ENCODE assay signal across 24 cellular contexts in genomic region chr12:132364348-132364902, GRCh38. TPM values are rescaled to one million over a fixed set of nuclear protein-coding genes. Genes with fewer than 3 reads are reported as not detected.
A peak's percentile ranks its signal among the peaks of the same experiment; 100 is the strongest.
DNase-seq lines count a peak whose midpoint lies in the region; ATAC-seq and TF ChIP-seq lines count a peak whose summit lies in the region.
"Had no signal": no experiment of that assay in that cellular context is flagged by ENCODE, and none has a peak within 500 bp of the region (broad histone marks: within the 10 kb centered on the region; RNA-seq: fewer than 3 reads in every experiment).

No MANE protein-coding gene starts in this region.

- POLR2A ChIA-PET in activated CD4-positive, alpha-beta memory T cell treated with anti-CD3 and anti-CD28 coated beads, Interleukin-2, amount 10 ng/mL, durations not matched to agents 7 days and 5 days (lab: Charles Lee), result no interaction called here

- H3K36me3 Mint-ChIP-seq in neural progenitor cell, result no peaks in the 10 kb centered on the region
- H3K36me3 Mint-ChIP-seq in activated CD4-positive, alpha-beta memory T cell treated with anti-CD3 and anti-CD28 coated beads, Interleukin-2, amount 10 ng/mL, durations not matched to agents 7 days and 5 days (ENCODE audit: low read depth), result peaks cover 3% of the 10 kb centered on the region
- H3K36me3 Mint-ChIP-seq: CD4-positive, CD25-positive, alpha-beta regulatory T cell had no signal

- DNase-seq in Kasumi-1 (lab: John Stamatoyannopoulos, UW) (peak; percentile 21 to 32), cerebellum (ENCODE audit: low spot score) (peak; percentile 65), neural progenitor cell (ENCODE audit: low spot score) (no peak), Ammon's horn (ENCODE audit: low spot score) (no peak), left lobe of liver (ENCODE audit: low spot score) (no peak), pons (ENCODE audit: low spot score) (no peak)
- DNase-seq in activated CD4-positive, alpha-beta memory T cell treated with anti-CD3 and anti-CD28 coated beads, Interleukin-2, amount 10 ng/mL, durations not matched to agents 7 days and 5 days, result no peak
- DNase-seq: 8988T; CD4-positive, CD25-positive, alpha-beta regulatory T cell; EL; GOT3; HCEC 1CT; MM.1S; NCI-H1105 treated with DMSO at 0.1 percent for 48 hours; NCI-H2029 treated with DMSO at 0.1 percent for 48 hours; NCI-H226; NCI-H510A treated with DMSO at 0.1 percent for 48 hours; NCI-H748 treated with DMSO at 0.1 percent for 48 hours; NK-92 treated with Interleukin-12 subunit alpha and Interleukin-12 subunit beta, amount 100 ng/mL, for 24 hours; SIG-M5; SK-N-SH had no signal

- no peaks in the 10 kb centered on the region for H3K79me2 ChIP-seq in neural progenitor cell (ENCODE audit: low read depth)

- H3K36me3 ChIP-seq in BLaER1 (no peaks in the 10 kb centered on the region), neural progenitor cell (no peaks in the 10 kb centered on the region)

- TF ChIP-seq CTCF in neural progenitor cell (IDR thresholded peaks at IDR 0.05), result no peak

- peaks cover 4% of the 10 kb centered on the region; the same call in 1 of the 2 replicates for H3K9me3 ChIP-seq in BLaER1
- no peaks in the 10 kb centered on the region for H3K9me3 ChIP-seq in neural progenitor cell (ENCODE audit: low read depth)
- H3K9me3 ChIP-seq: SK-N-SH had no signal

- H3K27me3 ChIP-seq in BLaER1 (no peaks in the 10 kb centered on the region), neural progenitor cell (peaks cover 26% of the 10 kb centered on the region)

- H3K4me2 ChIP-seq in BLaER1 (peak overlapping the region; percentile 61), neural progenitor cell (no peak overlapping the region)
- H3K4me2 ChIP-seq: SK-N-SH had no signal

- H3K4me3 Mint-ChIP-seq in neural progenitor cell, result no peak overlapping the region
- no peak overlapping the region for H3K4me3 Mint-ChIP-seq in activated CD4-positive, alpha-beta memory T cell treated with anti-CD3 and anti-CD28 coated beads, Interleukin-2, amount 10 ng/mL, durations not matched to agents 7 days and 5 days
- H3K4me3 Mint-ChIP-seq: CD4-positive, CD25-positive, alpha-beta regulatory T cell had no signal

- H3K27ac ChIP-seq in BLaER1, result peak overlapping the region; percentile 34
- H3K27ac ChIP-seq in neural progenitor cell, result no peak overlapping the region

- H2AFZ ChIP-seq in neural progenitor cell (replicated peaks), result no peak overlapping the region

- H3K4me3 ChIP-seq in BLaER1, result no peak overlapping the region
- no peak overlapping the region for H3K4me3 ChIP-seq in neural progenitor cell
- H3K4me3 ChIP-seq: GM12878 had no signal

- H3K4me1 ChIP-seq in BLaER1, result peaks cover 65% of the 10 kb centered on the region
- no peaks in the 10 kb centered on the region for H3K4me1 ChIP-seq in neural progenitor cell

- no peak for ATAC-seq in left lobe of liver
- ATAC-seq: GM12878, Panc1 had no signal

- peaks cover 27% of the 10 kb centered on the region for H3K4me1 Mint-ChIP-seq in neural progenitor cell
- no peaks in the 10 kb centered on the region for H3K4me1 Mint-ChIP-seq in activated CD4-positive, alpha-beta memory T cell treated with anti-CD3 and anti-CD28 coated beads, Interleukin-2, amount 10 ng/mL, durations not matched to agents 7 days and 5 days
- H3K4me1 Mint-ChIP-seq: CD4-positive, CD25-positive, alpha-beta regulatory T cell had no signal

- peaks cover 24% of the 10 kb centered on the region for H3K27me3 Mint-ChIP-seq in neural progenitor cell (ENCODE audit: insufficient read depth, low read depth)
- no peaks in the 10 kb centered on the region for H3K27me3 Mint-ChIP-seq in activated CD4-positive, alpha-beta memory T cell treated with anti-CD3 and anti-CD28 coated beads, Interleukin-2, amount 10 ng/mL, durations not matched to agents 7 days and 5 days

- no peaks in the 10 kb centered on the region for H3F3A ChIP-seq in neural progenitor cell (ENCODE audit: low read depth)

- H3K27ac Mint-ChIP-seq in neural progenitor cell, result peak overlapping the region; percentile 89
- H3K27ac Mint-ChIP-seq in activated CD4-positive, alpha-beta memory T cell treated with anti-CD3 and anti-CD28 coated beads, Interleukin-2, amount 10 ng/mL, durations not matched to agents 7 days and 5 days, result no peak overlapping the region
- H3K27ac Mint-ChIP-seq: CD4-positive, CD25-positive, alpha-beta regulatory T cell had no signal

- no peaks in the 10 kb centered on the region for H4K20me1 ChIP-seq in BLaER1
- no peaks in the 10 kb centered on the region for H4K20me1 ChIP-seq in neural progenitor cell (ENCODE audit: low read depth)

- peaks cover 4% of the 10 kb centered on the region for H3K9me3 Mint-ChIP-seq in neural progenitor cell
- H3K9me3 Mint-ChIP-seq in activated CD4-positive, alpha-beta memory T cell treated with anti-CD3 and anti-CD28 coated beads, Interleukin-2, amount 10 ng/mL, durations not matched to agents 7 days and 5 days, result peaks cover 6% of the 10 kb centered on the region

- H3K9ac ChIP-seq in BLaER1 (no peak overlapping the region), neural progenitor cell (no peak overlapping the region)
- H3K9ac ChIP-seq: SK-N-SH had no signal

- CTCF ChIA-PET in activated CD4-positive, alpha-beta memory T cell treated with anti-CD3 and anti-CD28 coated beads, Interleukin-2, amount 10 ng/mL, durations not matched to agents 7 days and 5 days (lab: Charles Lee), result no interaction called here

RNA-seq across cellular contexts. Expression of gene GALNT9, which starts 35.0 kb away (rescaled TPM):
- 23.1 TPM for total RNA-seq in cerebellum
- total RNA-seq in neural progenitor cell (ENCODE audit: low replicate concordance), result 0.34 TPM in 1 of 2 replicates, not detected in the other
- total RNA-seq in activated CD4-positive, alpha-beta memory T cell treated with anti-CD3 and anti-CD28 coated beads, Interleukin-2, amount 10 ng/mL, durations not matched to agents 7 days and 5 days, result not detected
- total RNA-seq in left lobe of liver, result not detected
- total RNA-seq: GM12878 had no signal

Comparison
In these comparisons a context has a peak if more than half of its experiments do, and no peak if none do; other contexts are left out.
1. DNase-seq: peak in Kasumi-1 (2 of 2) and cerebellum (single experiment); none in neural progenitor cell (single experiment), Ammon's horn (single experiment), activated CD4-positive, alpha-beta memory T cell treated with anti-CD3 and anti-CD28 coated beads, Interleukin-2, amount 10 ng/mL, durations not matched to agents 7 days and 5 days (single experiment), left lobe of liver (single experiment) and pons (single experiment).
2. RNA of gene GALNT9, which starts 35.0 kb away (total RNA-seq): 23.1 TPM in cerebellum (single experiment); not detected in left lobe of liver (single experiment), 0.34 TPM in neural progenitor cell and not detected in activated CD4-positive, alpha-beta memory T cell treated with anti-CD3 and anti-CD28 coated beads, Interleukin-2, amount 10 ng/mL, durations not matched to agents 7 days and 5 days; every median in the first group is over 10 times any median in the second.